ENCODE assay signal across 15 cellular contexts in genomic region chr1:163747855-163748254, GRCh38.
DNase-seq lines count a peak whose midpoint lies in the region; ATAC-seq and TF ChIP-seq lines count a peak whose summit lies in the region.
"Had no signal": no experiment of that assay in that cellular context is flagged by ENCODE, and none has a peak within 500 bp of the region (broad histone marks: within the 10 kb centered on the region; RNA-seq: fewer than 3 reads in every experiment).

No MANE protein-coding gene starts in this region.

- no peaks in the 10 kb centered on the region for H3K27me3 ChIP-seq in A673 (replicated peaks; ENCODE audit: insufficient read depth, low read depth, low read length, poor library complexity)
- H3K27me3 ChIP-seq in GM23338 (ENCODE audit: insufficient read depth): no peaks in the 10 kb centered on the region

- H3F3A ChIP-seq in GM23338 (replicated peaks; ENCODE audit: low read depth): no peaks in the 10 kb centered on the region

- no CpG with 5 or more reads among the region's 1 CpG for WGBS in mesodermal cell (ENCODE audit: insufficient coverage in 2 of 2), 2 experiments

- no peaks in the 10 kb centered on the region for H3K4me1 Mint-ChIP-seq in GM23338
- H3K4me1 Mint-ChIP-seq in WTC11: peaks cover 6% of the 10 kb centered on the region; the same call in 1 of the 2 replicates
- no peaks in the 10 kb centered on the region for H3K4me1 Mint-ChIP-seq in naive thymus-derived CD8-positive, alpha-beta T cell
- no peaks in the 10 kb centered on the region for H3K4me1 Mint-ChIP-seq in chondrocyte (ENCODE audit: low read depth)
- H3K4me1 Mint-ChIP-seq: CD4-positive, alpha-beta memory T cell had no signal

- H3K27me3 Mint-ChIP-seq in GM23338 (ENCODE audit: insufficient read depth, low read depth, poor library complexity) (no peaks in the 10 kb centered on the region), WTC11 (ENCODE audit: low read depth) (no peaks in the 10 kb centered on the region), chondrocyte (ENCODE audit: low read depth) (no peaks in the 10 kb centered on the region)
- H3K27me3 Mint-ChIP-seq in naive thymus-derived CD8-positive, alpha-beta T cell: no peaks in the 10 kb centered on the region
- H3K27me3 Mint-ChIP-seq: CD4-positive, alpha-beta memory T cell had no signal

- intact Hi-C loops in A673 (cut with micrococcal nuclease; ENCODE audit: unreplicated experiment): no loop called here

- CTCF ChIA-PET in A673 (lab: Charles Lee): no interaction called here
- CTCF ChIA-PET in WTC11 (lab: Charles Lee): interaction anchor here (1.0 kb wide), 1 partner anchor 210 kb away, joined by 3 read pairs; no protein-coding TSS in a partner anchor

- no peak for ATAC-seq in GM23338
- peak; percentile 65; the same call in 1 of the 2 replicates for ATAC-seq in WTC11
- no peak for ATAC-seq in naive thymus-derived CD8-positive, alpha-beta T cell
- ATAC-seq: HCT116, K562 had no signal

- H3K4me1 ChIP-seq in A673 (ENCODE audit: insufficient read depth, low read length, poor library complexity, severe bottlenecking): no peaks in the 10 kb centered on the region
- no peaks in the 10 kb centered on the region for H3K4me1 ChIP-seq in GM23338 (ENCODE audit: insufficient read depth)
- H3K4me1 ChIP-seq in mesodermal cell (ENCODE audit: control insufficient read depth, insufficient read depth, low read length, poor library complexity, severe bottlenecking): peaks cover 9% of the 10 kb centered on the region

- H3K27ac ChIP-seq in A673 (ENCODE audit: low read depth, low read length, poor library complexity, severe bottlenecking): no peak overlapping the region
- H3K27ac ChIP-seq in GM23338 (ENCODE audit: low read depth): no peak overlapping the region
- peak overlapping the region; percentile 85 for H3K27ac ChIP-seq in mesodermal cell (ENCODE audit: low read depth, low read length, severe bottlenecking)

- H3K9me3 Mint-ChIP-seq in GM23338 (peaks cover 17% of the 10 kb centered on the region; the same call in 2 of the 3 replicates), WTC11 (peaks cover 35% of the 10 kb centered on the region), chondrocyte (ENCODE audit: low read depth) (peaks cover 14% of the 10 kb centered on the region)
- peaks cover 4 to 34% (median 24%) of the 10 kb centered on the region in 9 donors for H3K9me3 Mint-ChIP-seq in naive thymus-derived CD8-positive, alpha-beta T cell

- no TSS peak for BruUV-seq in A673 (replicated peaks; lab: Mats Ljungman, UMichigan)

- POLR2A ChIA-PET in A673 (lab: Charles Lee; ENCODE audit: low non-redundant PET) (no interaction called here), WTC11 (lab: Charles Lee) (no interaction called here)
- POLR2A ChIA-PET in naive thymus-derived CD8-positive, alpha-beta T cell (lab: Charles Lee): no interaction called here

- peaks cover 15% of the 10 kb centered on the region; the same call in 1 of the 2 replicates for H3K9me2 ChIP-seq in GM23338 (ENCODE audit: insufficient read depth)

- H3K36me3 Mint-ChIP-seq in GM23338 (ENCODE audit: low read depth) (peaks cover 15% of the 10 kb centered on the region; the same call in 2 of the 3 replicates), WTC11 (peaks cover 22% of the 10 kb centered on the region), chondrocyte (ENCODE audit: low read depth) (no peaks in the 10 kb centered on the region)
- H3K36me3 Mint-ChIP-seq in naive thymus-derived CD8-positive, alpha-beta T cell: peaks cover 0 to 13% (median under 1%) of the 10 kb centered on the region in 3 donors
- H3K36me3 Mint-ChIP-seq: CD4-positive, alpha-beta memory T cell had no signal

- H3K4me3 Mint-ChIP-seq in GM23338: no peak overlapping the region
- no peak overlapping the region for H3K4me3 Mint-ChIP-seq in WTC11
- H3K4me3 Mint-ChIP-seq in naive thymus-derived CD8-positive, alpha-beta T cell: no peak overlapping the region
- H3K4me3 Mint-ChIP-seq in chondrocyte (ENCODE audit: unreplicated experiment): no peak overlapping the region
- H3K4me3 Mint-ChIP-seq: CD4-positive, alpha-beta memory T cell had no signal

- DNase-seq in A673 (ENCODE audit: low spot score) (no peak), GM23338 (ENCODE audit: low spot score) (peak; percentile 8), WTC11 (ENCODE audit: low spot score) (no peak), nucleus accumbens (lab: John Stamatoyannopoulos, UW) (no peak), chondrocyte (ENCODE audit: low spot score) (no peak)
- no peak for DNase-seq in naive thymus-derived CD8-positive, alpha-beta T cell
- DNase-seq: CD4-positive, alpha-beta memory T cell; NCI-H146; NCI-H2081 treated with DMSO at 0.1 percent for 48 hours; NCI-H345; NCI-H526 treated with DMSO at 0.1 percent for 48 hours; SIG-M5 had no signal

- 0 out of 2 replicates have a peak, but pooled peaks have one; percentile 24 for TF ChIP-seq CTCF in A673 (conservative IDR thresholded peaks at IDR 0.05; ENCODE audit: low read depth, low read length)
- TF ChIP-seq CTCF in GM23338 (conservative IDR thresholded peaks at IDR 0.05; ENCODE audit: low read depth in 2 of 2): peak in 1 of 2 experiments; percentile 12; a peak in 1 of 4 replicates
- TF ChIP-seq CTCF in WTC11 (IDR thresholded peaks at IDR 0.05): no peak
- TF ChIP-seq CTCF in chondrocyte (IDR thresholded peaks at IDR 0.05): no peak

- H3K9me3 ChIP-seq in A673 (ENCODE audit: low read depth, low read length, poor library complexity, severe bottlenecking): peaks cover 13% of the 10 kb centered on the region
- H3K9me3 ChIP-seq in mesodermal cell (ENCODE audit: control insufficient read depth, low read length): peaks cover 6% of the 10 kb centered on the region

- no peak overlapping the region for H3K4me2 ChIP-seq in GM23338

- H2AFZ ChIP-seq in GM23338: no peak overlapping the region

- no peaks in the 10 kb centered on the region for H4K20me1 ChIP-seq in GM23338 (replicated peaks; ENCODE audit: insufficient read depth)

- no peaks in the 10 kb centered on the region for H3K79me2 ChIP-seq in GM23338 (replicated peaks; ENCODE audit: insufficient read depth)

- H3K27ac Mint-ChIP-seq in GM23338 (no peak overlapping the region), WTC11 (no peak overlapping the region), chondrocyte (ENCODE audit: unreplicated experiment) (no peak overlapping the region)
- no peak overlapping the region for H3K27ac Mint-ChIP-seq in naive thymus-derived CD8-positive, alpha-beta T cell
- H3K27ac Mint-ChIP-seq: CD4-positive, alpha-beta memory T cell had no signal

- no peak overlapping the region for H3K4me3 ChIP-seq in A673 (ENCODE audit: low read depth, low read length, poor library complexity, severe bottlenecking)
- no peak overlapping the region for H3K4me3 ChIP-seq in GM23338
- H3K4me3 ChIP-seq in mesodermal cell (ENCODE audit: extremely low read depth, insufficient read depth, low read length, poor library complexity, severe bottlenecking): no peak overlapping the region
- H3K4me3 ChIP-seq: K562 had no signal

- H3K36me3 ChIP-seq in A673 (ENCODE audit: insufficient read depth, low read length, poor library complexity, severe bottlenecking): no peaks in the 10 kb centered on the region
- H3K36me3 ChIP-seq in GM23338 (ENCODE audit: insufficient read depth): peaks cover 4% of the 10 kb centered on the region; the same call in 1 of the 2 replicates
- no peaks in the 10 kb centered on the region for H3K36me3 ChIP-seq in mesodermal cell (ENCODE audit: control insufficient read depth, insufficient read depth, low read length)

TF ChIP-seq in WTC11, 78 proteins besides CTCF, POLR2A, EP300 and RAD21 (continues in another document):
- TF ChIP-seq, protein P1, sequence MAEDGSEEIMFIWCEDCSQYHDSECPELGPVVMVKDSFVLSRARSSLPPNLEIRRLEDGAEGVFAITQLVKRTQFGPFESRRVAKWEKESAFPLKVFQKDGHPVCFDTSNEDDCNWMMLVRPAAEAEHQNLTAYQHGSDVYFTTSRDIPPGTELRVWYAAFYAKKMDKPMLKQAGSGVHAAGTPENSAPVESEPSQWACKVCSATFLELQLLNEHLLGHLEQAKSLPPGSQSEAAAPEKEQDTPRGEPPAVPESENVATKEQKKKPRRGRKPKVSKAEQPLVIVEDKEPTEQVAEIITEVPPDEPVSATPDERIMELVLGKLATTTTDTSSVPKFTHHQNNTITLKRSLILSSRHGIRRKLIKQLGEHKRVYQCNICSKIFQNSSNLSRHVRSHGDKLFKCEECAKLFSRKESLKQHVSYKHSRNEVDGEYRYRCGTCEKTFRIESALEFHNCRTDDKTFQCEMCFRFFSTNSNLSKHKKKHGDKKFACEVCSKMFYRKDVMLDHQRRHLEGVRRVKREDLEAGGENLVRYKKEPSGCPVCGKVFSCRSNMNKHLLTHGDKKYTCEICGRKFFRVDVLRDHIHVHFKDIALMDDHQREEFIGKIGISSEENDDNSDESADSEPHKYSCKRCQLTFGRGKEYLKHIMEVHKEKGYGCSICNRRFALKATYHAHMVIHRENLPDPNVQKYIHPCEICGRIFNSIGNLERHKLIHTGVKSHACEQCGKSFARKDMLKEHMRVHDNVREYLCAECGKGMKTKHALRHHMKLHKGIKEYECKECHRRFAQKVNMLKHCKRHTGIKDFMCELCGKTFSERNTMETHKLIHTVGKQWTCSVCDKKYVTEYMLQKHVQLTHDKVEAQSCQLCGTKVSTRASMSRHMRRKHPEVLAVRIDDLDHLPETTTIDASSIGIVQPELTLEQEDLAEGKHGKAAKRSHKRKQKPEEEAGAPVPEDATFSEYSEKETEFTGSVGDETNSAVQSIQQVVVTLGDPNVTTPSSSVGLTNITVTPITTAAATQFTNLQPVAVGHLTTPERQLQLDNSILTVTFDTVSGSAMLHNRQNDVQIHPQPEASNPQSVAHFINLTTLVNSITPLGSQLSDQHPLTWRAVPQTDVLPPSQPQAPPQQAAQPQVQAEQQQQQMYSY (CRISPR knock-in tag; IDR thresholded peaks at IDR 0.05): no peak
- TF ChIP-seq ZNF232 (CRISPR knock-in tag; IDR thresholded peaks at IDR 0.05) (no peak), ZNF219 (CRISPR knock-in tag; IDR thresholded peaks at IDR 0.05; ENCODE audit: borderline replicate concordance) (no peak)
